ENCODE assay signal across 1 cellular context in genomic region chr16:2673066-2673999, GRCh38.
TF ChIP-seq lines count a peak whose summit lies in the region.

No MANE protein-coding gene starts in this region.

TF ChIP-seq in K562, 482 proteins besides CTCF, POLR2A, EP300 and RAD21 (continued from another document and continues in another):
- TF ChIP-seq ELK1 (CRISPR knock-in tag; IDR thresholded peaks at IDR 0.05) (no peak), CEBPB (tag; IDR thresholded peaks at IDR 0.05) (0 out of 2 replicates have a peak, but pooled peaks have one; percentile 21), ETV1 (tag; conservative IDR thresholded peaks at IDR 0.05; ENCODE audit: low read depth) (no peak), HCFC1 (IDR thresholded peaks at IDR 0.05; ENCODE audit: low read depth, low read length) (peak; percentile 65), ATF1 (CRISPR knock-in tag; IDR thresholded peaks at IDR 0.05) (no peak), ATF1 (tag; IDR thresholded peaks at IDR 0.05) (peak; percentile 30; the same call in 1 of the 2 replicates), REST (CRISPR knock-in tag; IDR thresholded peaks at IDR 0.05; ENCODE audit: low read depth) (peak; percentile 71; the same call in 1 of the 2 replicates), PBX2 (CRISPR knock-in tag; IDR thresholded peaks at IDR 0.05; ENCODE audit: low read depth) (no peak), PBX2 (tag; conservative IDR thresholded peaks at IDR 0.05; ENCODE audit: low read depth) (peak; percentile 32; the same call in 1 of the 2 replicates), MLX (CRISPR knock-in tag; conservative IDR thresholded peaks at IDR 0.05) (no peak), SFPQ (IDR thresholded peaks at IDR 0.05; ENCODE audit: low read depth, low read length) (no peak), SRSF7 (optimal IDR thresholded peaks at IDR 0.05; ENCODE audit: low read depth, low read length) (no peak), RBFOX2 (IDR thresholded peaks at IDR 0.05; ENCODE audit: low read depth, low read length) (peak; percentile 78), SIN3B (IDR thresholded peaks at IDR 0.05; ENCODE audit: low read depth) (peak; percentile 85), VEZF1 (CRISPR knock-in tag; IDR thresholded peaks at IDR 0.05) (peak; percentile 96), MGA (IDR thresholded peaks at IDR 0.05) (no peak), RCOR1 (IDR thresholded peaks at IDR 0.05; ENCODE audit: borderline replicate concordance in 1 of 2, low read depth in 2 of 2, low read length in 2 of 2) (0 out of 4 replicates have a peak, but pooled peaks of 1 of the 2 experiments have one; percentile 72), MAZ (CRISPR knock-in tag; conservative IDR thresholded peaks at IDR 0.05 in 1 of 2, IDR thresholded peaks at IDR 0.05 in 1 of 2) (peak in 1 of 2 experiments; percentile 74; a peak in 3 of 4 replicates), PCBP1 (IDR thresholded peaks at IDR 0.05; ENCODE audit: low read depth, low read length, poor library complexity, severe bottlenecking) (peak; percentile 39), AFF1 (IDR thresholded peaks at IDR 0.05; ENCODE audit: low read depth in 1 of 2, partially characterized antibody in 2 of 2) (peak in 1 of 2 experiments; percentile 60)
